ENCODE assay signal across 14 cellular contexts in the genomic region with DNA sequence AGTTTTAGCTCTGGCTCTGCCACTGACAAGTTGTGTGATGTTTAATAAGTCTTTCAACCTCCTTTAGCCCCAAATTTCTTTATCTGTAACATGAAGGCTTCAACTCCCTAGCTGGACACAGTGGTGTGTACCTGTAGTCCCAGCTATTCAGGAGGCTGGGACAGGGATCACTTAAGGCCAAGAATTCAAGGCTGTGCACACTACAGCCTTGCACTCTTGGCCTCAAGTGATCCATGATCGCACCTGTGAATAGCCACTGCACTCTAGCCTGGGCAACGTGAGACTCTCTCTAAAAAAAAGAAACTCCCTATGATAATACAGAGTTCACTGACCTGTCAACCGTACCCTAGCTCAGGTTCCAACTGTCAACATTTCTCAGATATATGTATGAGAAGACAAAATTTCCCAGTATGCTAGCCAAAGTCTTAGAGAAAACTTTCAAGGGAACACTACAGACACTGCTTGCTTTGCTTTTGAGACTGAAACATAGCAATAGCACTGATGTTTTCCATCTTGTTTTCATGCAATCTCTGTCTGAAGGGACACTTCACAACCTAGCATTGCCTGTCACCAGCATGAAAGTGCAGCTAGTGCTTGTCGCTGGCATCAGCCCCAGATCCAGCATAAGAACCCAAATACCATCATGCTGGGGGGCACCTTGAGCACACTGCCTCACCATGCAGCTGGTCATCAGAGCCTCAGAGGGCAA.
"Had no signal": no experiment of that assay in that cellular context is flagged by ENCODE, and none has a peak within 500 bp of the region (broad histone marks: within the 10 kb centered on the region; RNA-seq: fewer than 3 reads in every experiment).

No MANE protein-coding gene starts in this region.

- H3K4me3 Mint-ChIP-seq: activated CD8-positive, alpha-beta memory T cell treated with anti-CD3 and anti-CD28 coated beads, Interleukin-2, amount 10 ng/mL, durations not matched to agents 7 days and 5 days; central memory CD8-positive, alpha-beta T cell; memory B cell; naive thymus-derived CD4-positive, alpha-beta T cell; stimulated activated naive B cell treated with anti-CD40 and anti-IgM and Interleukin-4, amounts not matched to agents 10 μg/mL and 1 μg/mL and 100 μg/mL, for 72 hours had no signal

- DNase-seq: activated CD4-positive, alpha-beta T cell treated with anti-CD3 and anti-CD28 coated beads, Interleukin-2, amount 50 U/mL, for 4 hours; activated CD8-positive, alpha-beta memory T cell treated with anti-CD3 and anti-CD28 coated beads, Interleukin-2, amount 10 ng/mL, durations not matched to agents 7 days and 5 days; activated naive CD4-positive, alpha-beta T cell treated with Interleukin-2 at 50 U/mL for 16 hours; activated T-cell treated with anti-CD3 and anti-CD28 coated beads, Interleukin-2, amount 50 U/mL, for 1 hour; brain microvascular endothelial cell; left ventricle myocardium superior; naive thymus-derived CD4-positive, alpha-beta T cell; nucleus accumbens; spleen; stimulated activated naive B cell treated with anti-CD40 and anti-IgM and Interleukin-4, amounts not matched to agents 10 μg/mL and 1 μg/mL and 100 μg/mL, for 72 hours had no signal

- H3K27ac Mint-ChIP-seq: activated CD8-positive, alpha-beta memory T cell treated with anti-CD3 and anti-CD28 coated beads, Interleukin-2, amount 10 ng/mL, durations not matched to agents 7 days and 5 days; activated T-helper 2 cell treated with anti-CD3 and anti-CD28 coated beads, Interferon-gamma antibody, Interleukin-2, Interleukin-4, amounts not matched to agents 10 μg/mL and 5 μg/mL and 100 μg/mL, durations not matched to agents 14 hours and 24 hours and 36 hours; memory B cell; stimulated activated naive B cell treated with anti-CD40 and anti-IgM and Interleukin-4, amounts not matched to agents 10 μg/mL and 1 μg/mL and 100 μg/mL, for 72 hours had no signal

- H3K9me3 Mint-ChIP-seq: activated T-helper 2 cell treated with anti-CD3 and anti-CD28 coated beads, Interferon-gamma antibody, Interleukin-2, Interleukin-4, amounts not matched to agents 10 μg/mL and 5 μg/mL and 100 μg/mL, durations not matched to agents 14 hours and 24 hours and 36 hours; central memory CD8-positive, alpha-beta T cell; stimulated activated naive B cell treated with anti-CD40 and anti-IgM and Interleukin-4, amounts not matched to agents 10 μg/mL and 1 μg/mL and 100 μg/mL, for 72 hours had no signal

- H3K36me3 ChIP-seq: brain microvascular endothelial cell, spleen had no signal

- ATAC-seq: activated CD8-positive, alpha-beta memory T cell treated with anti-CD3 and anti-CD28 coated beads, Interleukin-2, amount 10 ng/mL, durations not matched to agents 7 days and 5 days; naive thymus-derived CD4-positive, alpha-beta T cell; stimulated activated naive B cell treated with anti-CD40 and anti-IgM and Interleukin-4, amounts not matched to agents 10 μg/mL and 1 μg/mL and 100 μg/mL, for 72 hours had no signal

- H3K4me1 Mint-ChIP-seq: memory B cell; stimulated activated naive B cell treated with anti-CD40 and anti-IgM and Interleukin-4, amounts not matched to agents 10 μg/mL and 1 μg/mL and 100 μg/mL, for 72 hours had no signal

- H3K27ac ChIP-seq: brain microvascular endothelial cell, coronary artery, spleen had no signal

- H3K4me3 ChIP-seq: coronary artery, spleen had no signal

- H3K36me3 Mint-ChIP-seq: memory B cell; stimulated activated naive B cell treated with anti-CD40 and anti-IgM and Interleukin-4, amounts not matched to agents 10 μg/mL and 1 μg/mL and 100 μg/mL, for 72 hours had no signal

- H3K27me3 ChIP-seq: brain microvascular endothelial cell had no signal
